2 cellular contexts compared by ENCODE assay signal in the genomic region with DNA sequence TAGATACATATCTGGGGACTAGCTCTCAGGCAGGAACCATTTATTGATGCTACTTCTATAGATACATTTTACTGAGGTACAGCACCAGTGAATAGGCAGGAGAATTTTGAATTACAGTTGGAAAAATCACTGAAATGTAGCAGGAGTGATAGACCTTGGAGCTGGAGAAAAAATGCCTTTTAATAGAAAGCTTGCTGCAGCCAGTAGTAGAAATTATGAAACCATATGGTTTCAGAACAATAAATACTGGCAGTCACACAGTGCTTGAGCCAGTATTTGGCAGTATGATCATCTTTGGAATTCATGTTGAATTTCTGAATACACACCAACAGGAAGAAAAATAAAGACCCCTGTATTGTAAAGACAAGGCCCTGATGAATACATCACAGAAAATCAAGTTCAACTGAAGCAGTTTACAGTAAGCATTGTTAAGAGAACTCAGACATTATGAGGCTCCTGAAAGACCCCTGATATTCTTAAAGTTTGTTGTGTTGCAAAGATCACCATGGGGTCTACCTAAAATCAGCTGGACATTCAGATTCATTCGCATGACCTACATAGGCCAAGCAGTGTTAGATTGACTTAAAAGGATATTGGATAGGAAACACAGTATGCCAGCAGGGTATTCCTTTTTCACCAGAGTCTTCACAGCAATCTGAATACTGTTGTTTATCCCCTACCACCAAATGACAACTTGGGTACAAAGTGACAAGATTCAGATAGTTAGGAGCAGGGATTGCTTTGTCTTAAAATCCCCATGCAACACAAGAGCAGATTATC.
TF ChIP-seq lines count a peak whose summit lies in the region.

No MANE protein-coding gene starts in this region.

TF ChIP-seq in A549, 52 proteins besides CTCF, POLR2A, EP300 and RAD21 (continued from another document):
- TF ChIP-seq, protein P1, sequence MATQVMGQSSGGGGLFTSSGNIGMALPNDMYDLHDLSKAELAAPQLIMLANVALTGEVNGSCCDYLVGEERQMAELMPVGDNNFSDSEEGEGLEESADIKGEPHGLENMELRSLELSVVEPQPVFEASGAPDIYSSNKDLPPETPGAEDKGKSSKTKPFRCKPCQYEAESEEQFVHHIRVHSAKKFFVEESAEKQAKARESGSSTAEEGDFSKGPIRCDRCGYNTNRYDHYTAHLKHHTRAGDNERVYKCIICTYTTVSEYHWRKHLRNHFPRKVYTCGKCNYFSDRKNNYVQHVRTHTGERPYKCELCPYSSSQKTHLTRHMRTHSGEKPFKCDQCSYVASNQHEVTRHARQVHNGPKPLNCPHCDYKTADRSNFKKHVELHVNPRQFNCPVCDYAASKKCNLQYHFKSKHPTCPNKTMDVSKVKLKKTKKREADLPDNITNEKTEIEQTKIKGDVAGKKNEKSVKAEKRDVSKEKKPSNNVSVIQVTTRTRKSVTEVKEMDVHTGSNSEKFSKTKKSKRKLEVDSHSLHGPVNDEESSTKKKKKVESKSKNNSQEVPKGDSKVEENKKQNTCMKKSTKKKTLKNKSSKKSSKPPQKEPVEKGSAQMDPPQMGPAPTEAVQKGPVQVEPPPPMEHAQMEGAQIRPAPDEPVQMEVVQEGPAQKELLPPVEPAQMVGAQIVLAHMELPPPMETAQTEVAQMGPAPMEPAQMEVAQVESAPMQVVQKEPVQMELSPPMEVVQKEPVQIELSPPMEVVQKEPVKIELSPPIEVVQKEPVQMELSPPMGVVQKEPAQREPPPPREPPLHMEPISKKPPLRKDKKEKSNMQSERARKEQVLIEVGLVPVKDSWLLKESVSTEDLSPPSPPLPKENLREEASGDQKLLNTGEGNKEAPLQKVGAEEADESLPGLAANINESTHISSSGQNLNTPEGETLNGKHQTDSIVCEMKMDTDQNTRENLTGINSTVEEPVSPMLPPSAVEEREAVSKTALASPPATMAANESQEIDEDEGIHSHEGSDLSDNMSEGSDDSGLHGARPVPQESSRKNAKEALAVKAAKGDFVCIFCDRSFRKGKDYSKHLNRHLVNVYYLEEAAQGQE (IDR thresholded peaks at IDR 0.05): no peak

TF ChIP-seq in GM23338, 12 proteins besides CTCF, POLR2A, EP300 and RAD21 (continued from another document):
- TF ChIP-seq, protein P2, sequence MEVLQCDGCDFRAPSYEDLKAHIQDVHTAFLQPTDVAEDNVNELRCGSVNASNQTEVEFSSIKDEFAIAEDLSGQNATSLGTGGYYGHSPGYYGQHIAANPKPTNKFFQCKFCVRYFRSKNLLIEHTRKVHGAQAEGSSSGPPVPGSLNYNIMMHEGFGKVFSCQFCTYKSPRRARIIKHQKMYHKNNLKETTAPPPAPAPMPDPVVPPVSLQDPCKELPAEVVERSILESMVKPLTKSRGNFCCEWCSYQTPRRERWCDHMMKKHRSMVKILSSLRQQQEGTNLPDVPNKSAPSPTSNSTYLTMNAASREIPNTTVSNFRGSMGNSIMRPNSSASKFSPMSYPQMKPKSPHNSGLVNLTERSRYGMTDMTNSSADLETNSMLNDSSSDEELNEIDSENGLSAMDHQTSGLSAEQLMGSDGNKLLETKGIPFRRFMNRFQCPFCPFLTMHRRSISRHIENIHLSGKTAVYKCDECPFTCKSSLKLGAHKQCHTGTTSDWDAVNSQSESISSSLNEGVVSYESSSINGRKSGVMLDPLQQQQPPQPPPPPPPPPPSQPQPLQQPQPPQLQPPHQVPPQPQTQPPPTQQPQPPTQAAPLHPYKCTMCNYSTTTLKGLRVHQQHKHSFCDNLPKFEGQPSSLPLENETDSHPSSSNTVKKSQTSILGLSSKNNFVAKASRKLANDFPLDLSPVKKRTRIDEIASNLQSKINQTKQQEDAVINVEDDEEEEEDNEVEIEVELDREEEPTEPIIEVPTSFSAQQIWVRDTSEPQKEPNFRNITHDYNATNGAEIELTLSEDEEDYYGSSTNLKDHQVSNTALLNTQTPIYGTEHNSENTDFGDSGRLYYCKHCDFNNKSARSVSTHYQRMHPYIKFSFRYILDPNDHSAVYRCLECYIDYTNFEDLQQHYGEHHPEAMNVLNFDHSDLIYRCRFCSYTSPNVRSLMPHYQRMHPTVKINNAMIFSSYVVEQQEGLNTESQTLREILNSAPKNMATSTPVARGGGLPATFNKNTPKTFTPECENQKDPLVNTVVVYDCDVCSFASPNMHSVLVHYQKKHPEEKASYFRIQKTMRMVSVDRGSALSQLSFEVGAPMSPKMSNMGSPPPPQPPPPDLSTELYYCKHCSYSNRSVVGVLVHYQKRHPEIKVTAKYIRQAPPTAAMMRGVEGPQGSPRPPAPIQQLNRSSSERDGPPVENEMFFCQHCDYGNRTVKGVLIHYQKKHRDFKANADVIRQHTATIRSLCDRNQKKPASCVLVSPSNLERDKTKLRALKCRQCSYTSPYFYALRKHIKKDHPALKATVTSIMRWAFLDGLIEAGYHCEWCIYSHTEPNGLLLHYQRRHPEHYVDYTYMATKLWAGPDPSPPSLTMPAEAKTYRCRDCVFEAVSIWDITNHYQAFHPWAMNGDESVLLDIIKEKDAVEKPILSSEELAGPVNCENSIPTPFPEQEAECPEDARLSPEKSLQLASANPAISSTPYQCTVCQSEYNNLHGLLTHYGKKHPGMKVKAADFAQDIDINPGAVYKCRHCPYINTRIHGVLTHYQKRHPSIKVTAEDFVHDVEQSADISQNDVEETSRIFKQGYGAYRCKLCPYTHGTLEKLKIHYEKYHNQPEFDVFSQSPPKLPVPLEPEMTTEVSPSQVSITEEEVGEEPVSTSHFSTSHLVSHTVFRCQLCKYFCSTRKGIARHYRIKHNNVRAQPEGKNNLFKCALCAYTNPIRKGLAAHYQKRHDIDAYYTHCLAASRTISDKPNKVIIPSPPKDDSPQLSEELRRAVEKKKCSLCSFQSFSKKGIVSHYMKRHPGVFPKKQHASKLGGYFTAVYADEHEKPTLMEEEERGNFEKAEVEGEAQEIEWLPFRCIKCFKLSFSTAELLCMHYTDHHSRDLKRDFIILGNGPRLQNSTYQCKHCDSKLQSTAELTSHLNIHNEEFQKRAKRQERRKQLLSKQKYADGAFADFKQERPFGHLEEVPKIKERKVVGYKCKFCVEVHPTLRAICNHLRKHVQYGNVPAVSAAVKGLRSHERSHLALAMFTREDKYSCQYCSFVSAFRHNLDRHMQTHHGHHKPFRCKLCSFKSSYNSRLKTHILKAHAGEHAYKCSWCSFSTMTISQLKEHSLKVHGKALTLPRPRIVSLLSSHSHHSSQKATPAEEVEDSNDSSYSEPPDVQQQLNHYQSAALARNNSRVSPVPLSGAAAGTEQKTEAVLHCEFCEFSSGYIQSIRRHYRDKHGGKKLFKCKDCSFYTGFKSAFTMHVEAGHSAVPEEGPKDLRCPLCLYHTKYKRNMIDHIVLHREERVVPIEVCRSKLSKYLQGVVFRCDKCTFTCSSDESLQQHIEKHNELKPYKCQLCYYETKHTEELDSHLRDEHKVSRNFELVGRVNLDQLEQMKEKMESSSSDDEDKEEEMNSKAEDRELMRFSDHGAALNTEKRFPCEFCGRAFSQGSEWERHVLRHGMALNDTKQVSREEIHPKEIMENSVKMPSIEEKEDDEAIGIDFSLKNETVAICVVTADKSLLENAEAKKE (CRISPR knock-in tag; IDR thresholded peaks at IDR 0.05): no peak
- no peak for TF ChIP-seq CREB1 (CRISPR knock-in tag; IDR thresholded peaks at IDR 0.05; ENCODE audit: low read depth)
- TF ChIP-seq ZNF331 (CRISPR knock-in tag; IDR thresholded peaks at IDR 0.05; ENCODE audit: low read depth): no peak
- TF ChIP-seq, protein P1 (IDR thresholded peaks at IDR 0.05; ENCODE audit: unreplicated experiment): no peak
- TF ChIP-seq, protein P3, sequence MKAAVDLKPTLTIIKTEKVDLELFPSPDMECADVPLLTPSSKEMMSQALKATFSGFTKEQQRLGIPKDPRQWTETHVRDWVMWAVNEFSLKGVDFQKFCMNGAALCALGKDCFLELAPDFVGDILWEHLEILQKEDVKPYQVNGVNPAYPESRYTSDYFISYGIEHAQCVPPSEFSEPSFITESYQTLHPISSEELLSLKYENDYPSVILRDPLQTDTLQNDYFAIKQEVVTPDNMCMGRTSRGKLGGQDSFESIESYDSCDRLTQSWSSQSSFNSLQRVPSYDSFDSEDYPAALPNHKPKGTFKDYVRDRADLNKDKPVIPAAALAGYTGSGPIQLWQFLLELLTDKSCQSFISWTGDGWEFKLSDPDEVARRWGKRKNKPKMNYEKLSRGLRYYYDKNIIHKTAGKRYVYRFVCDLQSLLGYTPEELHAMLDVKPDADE (IDR thresholded peaks at IDR 0.05): no peak
- TF ChIP-seq STAT1 (IDR thresholded peaks at IDR 0.05; ENCODE audit: unreplicated experiment): no peak
- no peak for TF ChIP-seq EZH2 (IDR thresholded peaks at IDR 0.05; ENCODE audit: low read depth, unreplicated experiment)
- TF ChIP-seq POLR2AphosphoS5 (IDR thresholded peaks at IDR 0.05; ENCODE audit: low read depth): no peak
- no peak for TF ChIP-seq NANOG (IDR thresholded peaks at IDR 0.05; ENCODE audit: borderline replicate concordance)
- no peak for TF ChIP-seq EZH2phosphoT487 (IDR thresholded peaks at IDR 0.05; ENCODE audit: unreplicated experiment)
TF ChIP-seq in GM23338: peak in this region for 0.
